In the genomic region with DNA sequence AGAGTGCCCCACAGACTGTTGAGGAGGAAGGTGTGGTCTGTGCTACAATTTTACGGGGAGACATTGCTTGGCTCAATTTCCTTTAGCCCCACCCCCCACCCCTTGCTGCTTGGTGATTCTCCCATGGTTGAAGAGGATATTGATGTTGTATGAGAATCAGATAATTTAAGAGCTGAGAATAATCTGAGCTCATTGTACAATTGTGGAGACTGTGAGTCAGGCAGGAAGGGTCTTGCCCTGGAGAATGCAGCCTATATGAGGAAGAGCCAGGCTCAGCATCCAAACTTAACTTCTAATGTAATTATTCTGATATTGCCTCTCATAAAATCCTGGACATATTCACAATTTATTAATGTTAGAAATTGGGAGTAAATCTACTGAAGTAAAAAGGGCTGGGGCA, we compare ENCODE assay signal across 40 cellular contexts. TPM values are rescaled to one million over a fixed set of nuclear protein-coding genes. Genes with fewer than 3 reads are reported as not detected.
"Had no signal": no experiment of that assay in that cellular context is flagged by ENCODE, and none has a peak within 500 bp of the region (broad histone marks: within the 10 kb centered on the region; RNA-seq: fewer than 3 reads in every experiment).

No MANE protein-coding gene starts in this region.

- H3K27ac ChIP-seq: KMS-11 had no signal

- H3K9me3 ChIP-seq: MG63 had no signal

- H3K36me3 ChIP-seq: MG63 had no signal

- H3K27me3 ChIP-seq: MG63 had no signal

- H3K9ac ChIP-seq: KMS-11 had no signal

- H3K4me3 ChIP-seq: MG63 had no signal

- H3K4me2 ChIP-seq: KMS-11 had no signal

- DNase-seq: Karpas-422, Kasumi-1, KG1, MG63, MM.1S, MV-4-11, NCI-H1048, NCI-H1092, NCI-H1092 treated with DMSO at 0.1 percent for 48 hours, NCI-H1105, NCI-H1105 treated with DMSO at 0.1 percent for 48 hours, NCI-H1417, NCI-H1417 treated with DMSO at 0.1 percent for 48 hours, NCI-H1436, NCI-H1436 treated with DMSO at 0.1 percent for 48 hours, NCI-H146, NCI-H1694, NCI-H1694 treated with DMSO at 0.1 percent for 48 hours, NCI-H187, NCI-H187 treated with DMSO at 0.1 percent for 48 hours, NCI-H1930, NCI-H2029, NCI-H2029 treated with DMSO at 0.1 percent for 48 hours, NCI-H2081, NCI-H2081 treated with DMSO at 0.1 percent for 48 hours, NCI-H2107, NCI-H2171, NCI-H2171 treated with DMSO at 0.1 percent for 48 hours, NCI-H2227 treated with DMSO at 0.1 percent for 48 hours, NCI-H226, NCI-H345, NCI-H446, NCI-H446 treated with DMSO at 0.1 percent for 48 hours, NCI-H510A, NCI-H510A treated with DMSO at 0.1 percent for 48 hours had no signal

RNA-seq across cellular contexts. Expression of a gene that starts 26.1 kb away (rescaled TPM):
- total RNA-seq: LHCN-M2, M059J, MCF 10A, NCI-H460 had no signal
